18 cellular contexts compared by ENCODE assay signal in genomic region chr1:204709021-204709420, GRCh38. TPM values are rescaled to one million over a fixed set of nuclear protein-coding genes. Genes with fewer than 3 reads are reported as not detected.
DNase-seq lines count a peak whose midpoint lies in the region; ATAC-seq, FAIRE-seq and TF ChIP-seq lines count a peak whose summit lies in the region.
"Had no signal": no experiment of that assay in that cellular context is flagged by ENCODE, and none has a peak within 500 bp of the region (broad histone marks: within the 10 kb centered on the region; RNA-seq: fewer than 3 reads in every experiment).

No MANE protein-coding gene starts in this region.

- POLR2A ChIA-PET in MCF 10A (lab: Yijun Ruan, JAX): interaction anchor here (0.6 to 2.4 kb wide), 16 partner anchors 11 to 306 kb away, joined by 3 to 10 read pairs (median 4); no protein-coding TSS in a partner anchor
- POLR2A ChIA-PET in K562 (lab: Yijun Ruan, JAX): interaction anchor here (1.1 kb wide), 1 partner anchor 16 kb away, joined by 3 read pairs; no protein-coding TSS in a partner anchor

- H3K9me3 ChIP-seq in mammary epithelial cell (replicated peaks; ENCODE audit: insufficient read depth, low read length) (no peaks in the 10 kb centered on the region), K562 (replicated peaks; ENCODE audit: control insufficient read depth, insufficient read depth, low read depth, low read length) (no peaks in the 10 kb centered on the region), iPS-15b (ENCODE audit: control insufficient read depth, insufficient read depth, low read length) (no peaks in the 10 kb centered on the region), Peyer's patch (no peaks in the 10 kb centered on the region)
- H3K9me3 ChIP-seq: SJCRH30 had no signal

- H3K4me3 Mint-ChIP-seq in MCF 10A (ENCODE audit: unreplicated experiment): no peak overlapping the region
- H3K4me3 Mint-ChIP-seq: CD8-positive, alpha-beta memory T cell had no signal

- CTCF ChIA-PET in MCF 10A (lab: Yijun Ruan, JAX) (interaction anchor here (0.6 to 4.1 kb wide), 9 partner anchors 17 to 277 kb away, joined by 3 to 34 read pairs (median 4); no protein-coding TSS in a partner anchor), mammary epithelial cell (lab: Charles Lee; ENCODE audit: low non-redundant PET) (interaction anchor here (0.6 kb wide), 1 partner anchor 83 kb away, joined by 3 read pairs; no protein-coding TSS in a partner anchor), K562 (lab: Yijun Ruan, JAX; ENCODE audit: low intra/inter-chr PET ratio) (no interaction called here)

- intact Hi-C loops in MCF 10A (cut with micrococcal nuclease): no loop called here
- intact Hi-C loops in mammary epithelial cell (cut with micrococcal nuclease): no loop called here
- intact Hi-C loops in K562 (cut with micrococcal nuclease): no loop called here

- TF ChIP-seq EP300 in K562 (IDR thresholded peaks at IDR 0.05; ENCODE audit: low read length): no peak

- H3K4me3 ChIP-seq in mammary epithelial cell (replicated peaks in 1 of 3; ENCODE audit: insufficient read depth in 1 of 3, low read depth in 2 of 3, low read length in 3 of 3): no peak overlapping the region
- no peak overlapping the region for H3K4me3 ChIP-seq in K562
- peak overlapping the region; percentile 6 for H3K4me3 ChIP-seq in iPS-15b (ENCODE audit: low read depth, low read length)
- H3K4me3 ChIP-seq in Peyer's patch: no peak overlapping the region
- H3K4me3 ChIP-seq: SJCRH30 had no signal

- WGBS in mammary epithelial cell (ENCODE audit: low coverage, missing lambda C conversion rate): 96% methylated on average over 3 of the region's 3 CpGs
- 93% methylated on average over 3 of the region's 3 CpGs for WGBS in K562 (ENCODE audit: insufficient coverage, low coverage, missing lambda C conversion rate)

- TF ChIP-seq CTCF in MCF 10A (IDR thresholded peaks at IDR 0.05; ENCODE audit: unreplicated experiment) (no peak), mammary epithelial cell (conservative IDR thresholded peaks at IDR 0.05 in 1 of 2, IDR thresholded peaks at IDR 0.05 in 1 of 2; ENCODE audit: extremely low read depth in 1 of 2, insufficient read depth in 1 of 2, low read depth in 1 of 2, low read length in 2 of 2) (no peak), K562 (IDR thresholded peaks at IDR 0.05 in 2 of 3, conservative IDR thresholded peaks at IDR 0.05 in 1 of 3; ENCODE audit: insufficient read depth in 2 of 3, low read depth in 1 of 3, low read length in 3 of 3) (no peak), Peyer's patch (IDR thresholded peaks at IDR 0.05) (no peak)

- ATAC-seq in K562: no peak

- DNase-seq in MCF 10A (ENCODE audit: unreplicated experiment) (peak; percentile 29), mammary epithelial cell (no peak), K562 (ENCODE audit: extremely low read depth in 1 of 4, low spot score in 3 of 4) (no peak), AG08395 (ENCODE audit: low spot score) (no peak), Ammon's horn (ENCODE audit: low spot score) (no peak), Peyer's patch (no peak), urothelium cell line (ENCODE audit: low spot score) (no peak)
- DNase-seq: C1 segment of cervical spinal cord; CD8-positive, alpha-beta memory T cell; DMS79 treated with DMSO at 0.1 percent for 48 hours; H9; NCI-H1694 treated with DMSO at 0.1 percent for 48 hours; NCI-H2227 treated with DMSO at 0.1 percent for 48 hours; NCI-H510A treated with DMSO at 0.1 percent for 48 hours; SJCRH30 had no signal

- no peaks in the 10 kb centered on the region for H3K36me3 Mint-ChIP-seq in MCF 10A (ENCODE audit: insufficient read depth, unreplicated experiment)
- H3K36me3 Mint-ChIP-seq: CD8-positive, alpha-beta memory T cell had no signal

- no peaks in the 10 kb centered on the region for H3K79me2 ChIP-seq in mammary epithelial cell (ENCODE audit: insufficient read depth, low read length)
- H3K79me2 ChIP-seq in K562 (ENCODE audit: control insufficient read depth, insufficient read depth, low read length): no peaks in the 10 kb centered on the region

- in situ Hi-C loops in mammary epithelial cell (cut with MboI; ENCODE audit: low sequenced_read_pairs in 2 of 2) (no loop called here), K562 (cut with MboI) (no loop called here)

- H3K9ac ChIP-seq in mammary epithelial cell (ENCODE audit: insufficient read depth, low read length) (no peak overlapping the region), K562 (ENCODE audit: insufficient read depth in 1 of 2, low read depth in 2 of 2, low read length in 2 of 2) (no peak overlapping the region), iPS-15b (ENCODE audit: low read depth, low read length) (no peak overlapping the region)

- H3K27ac Mint-ChIP-seq in MCF 10A (ENCODE audit: low read depth, unreplicated experiment): peak overlapping the region; percentile 33

- TF ChIP-seq RAD21 in K562 (CRISPR knock-in tag; conservative IDR thresholded peaks at IDR 0.05 in 1 of 2, IDR thresholded peaks at IDR 0.05 in 1 of 2): no peak

- H3K27ac ChIP-seq in mammary epithelial cell (ENCODE audit: insufficient read depth, low read depth, low read length) (no peak overlapping the region), K562 (ENCODE audit: extremely low read depth, low read depth, low read length) (no peak overlapping the region), Peyer's patch (no peak overlapping the region)
- H3K27ac ChIP-seq: SJCRH30 had no signal

- FAIRE-seq in K562 (lab: Jason Lieb, UNC): no peak
- FAIRE-seq in urothelium cell line (lab: Jason Lieb, UNC): no peak
- FAIRE-seq: D721Med, HTR-8/SVneo had no signal

- no peaks in the 10 kb centered on the region for H4K20me1 ChIP-seq in mammary epithelial cell (ENCODE audit: insufficient read depth, low read length)
- H4K20me1 ChIP-seq in K562 (replicated peaks; ENCODE audit: control insufficient read depth, insufficient read depth, low read length): no peaks in the 10 kb centered on the region

- peaks cover 19% of the 10 kb centered on the region for H3K4me1 Mint-ChIP-seq in MCF 10A (ENCODE audit: insufficient read depth, unreplicated experiment)

- dilution Hi-C loops in mammary epithelial cell (cut with HindIII; ENCODE audit: low sequenced_read_pairs): no loop called here

- peaks cover 13% of the 10 kb centered on the region for H3K4me1 ChIP-seq in mammary epithelial cell (ENCODE audit: insufficient read depth, low read length)
- H3K4me1 ChIP-seq in K562 (replicated peaks in 1 of 2; ENCODE audit: control insufficient read depth in 2 of 2, insufficient read depth in 2 of 2, low read length in 2 of 2): peaks cover 35 to 89% of the 10 kb centered on the region in 2 experiments
- H3K4me1 ChIP-seq in iPS-15b (ENCODE audit: control insufficient read depth, insufficient read depth, low read length): peaks cover 52% of the 10 kb centered on the region
- H3K4me1 ChIP-seq in Peyer's patch: no peaks in the 10 kb centered on the region

- no peaks in the 10 kb centered on the region for H3K9me3 Mint-ChIP-seq in MCF 10A (ENCODE audit: unreplicated experiment)

- no TSS peak for BruUV-seq in MCF 10A (replicated peaks; lab: Mats Ljungman, UMichigan)
- BruUV-seq in mammary epithelial cell (replicated peaks; lab: Mats Ljungman, UMichigan): no TSS peak
- no TSS peak for BruUV-seq in K562 (replicated peaks; lab: Mats Ljungman, UMichigan)

- H3K27me3 Mint-ChIP-seq in MCF 10A (ENCODE audit: insufficient read depth, unreplicated experiment): peaks cover 31% of the 10 kb centered on the region

- H3K4me2 ChIP-seq in mammary epithelial cell (ENCODE audit: insufficient read depth, low read depth, low read length): no peak overlapping the region
- H3K4me2 ChIP-seq in K562 (ENCODE audit: insufficient read depth, low read length): no peak overlapping the region

- H2AFZ ChIP-seq in mammary epithelial cell (ENCODE audit: low read depth, low read length): no peak overlapping the region
- H2AFZ ChIP-seq in K562 (ENCODE audit: low read depth, low read length): no peak overlapping the region

- no peaks in the 10 kb centered on the region for H3K36me3 ChIP-seq in mammary epithelial cell (ENCODE audit: insufficient read depth, low read length)
- H3K36me3 ChIP-seq in K562 (ENCODE audit: control insufficient read depth, insufficient read depth, low read length): no peaks in the 10 kb centered on the region
- H3K36me3 ChIP-seq in iPS-15b (ENCODE audit: control insufficient read depth, insufficient read depth, low read length): no peaks in the 10 kb centered on the region
- H3K36me3 ChIP-seq in Peyer's patch: no peaks in the 10 kb centered on the region
- H3K36me3 ChIP-seq: SJCRH30 had no signal

- H3K27me3 ChIP-seq in mammary epithelial cell (ENCODE audit: insufficient read depth, low read length) (no peaks in the 10 kb centered on the region), K562 (ENCODE audit: control insufficient read depth in 2 of 2, insufficient read depth in 2 of 2, low read length in 2 of 2) (no peaks in the 10 kb centered on the region), iPS-15b (ENCODE audit: control insufficient read depth, insufficient read depth, low read length) (peaks cover 89% of the 10 kb centered on the region), Peyer's patch (no peaks in the 10 kb centered on the region)
- H3K27me3 ChIP-seq: SJCRH30 had no signal

- H3K9me1 ChIP-seq in K562 (ENCODE audit: control insufficient read depth, insufficient read depth, low read length): no peaks in the 10 kb centered on the region

- TF ChIP-seq POLR2A in K562 (conservative IDR thresholded peaks at IDR 0.05) (no peak), Peyer's patch (IDR thresholded peaks at IDR 0.05) (no peak)

RNA-seq across cellular contexts. Expression of gene LRRN2, which starts 23.5 kb away (rescaled TPM):
- total RNA-seq in MCF 10A (2022): not detected in 2 replicates
- under 1 TPM in 1 of 2 donors, not detected in 1; 0.83 TPM for total RNA-seq in mammary epithelial cell
- polyA plus RNA-seq in mammary epithelial cell: not detected
- not detected for polyA minus RNA-seq in mammary epithelial cell
- 0.09 TPM in 1 of 2 replicates, not detected in the other for total RNA-seq in K562 (2011; cell fraction: chromatin; rRNA removed; ENCODE audit: low replicate concordance)
- total RNA-seq in K562 (2011; cell fraction: nucleolus; rRNA removed): 0.17 TPM in 1 of 2 replicates, not detected in the other
- total RNA-seq in K562 (2011; cell fraction: nucleoplasm; rRNA removed): not detected in 2 replicates
- 0.05 TPM in 1 of 2 replicates, not detected in the other for total RNA-seq in K562 (2014; rRNA removed)
- total RNA-seq in K562 (2014; rRNA removed; fragmentation: Illumina TruSeq; extraction: Trizol): not detected in 2 replicates
- total RNA-seq in K562 (2015; rRNA removed; fragmentation: Illumina TruSeq; extraction: Trizol): not detected in 2 replicates
- not detected in 2 replicates for total RNA-seq in K562 (2021)
- polyA plus RNA-seq in K562 (2011; rRNA removed): not detected in 2 replicates
- 0.36 TPM in 1 of 2 replicates, not detected in the other for polyA plus RNA-seq in K562 (2011; cell fraction: cytosol; rRNA removed)
- not detected in 2 replicates for polyA plus RNA-seq in K562 (2011; cell fraction: nucleus; rRNA removed)
- 0.03 and 0.08 TPM in 2 replicates for polyA plus RNA-seq in K562 (2012)
- polyA plus RNA-seq in K562 (2014; fragmentation: Illumina TruSeq; extraction: Trizol): 0.06 TPM in 1 of 2 replicates, not detected in the other
- polyA plus RNA-seq in K562 (2014; fragmentation: Nextera tagmentation; extraction: Ambion mirVana): not detected
- not detected in 2 replicates for polyA plus RNA-seq in K562 (2014; rRNA removed)
- polyA minus RNA-seq in K562 (2011; rRNA and poly(A)+ RNA removed): not detected in 2 replicates
- not detected in 2 replicates for polyA minus RNA-seq in K562 (2011; cell fraction: cytosol; rRNA and poly(A)+ RNA removed)
- polyA minus RNA-seq in K562 (2011; cell fraction: nucleus; rRNA and poly(A)+ RNA removed): not detected in 2 replicates
- 1 to 10 TPM in 1 of 4 donors, under 1 TPM in 2, not detected in 1; 0.66 to 1.6 (median 0.70) TPM for total RNA-seq in Peyer's patch
- total RNA-seq: CD8-positive, alpha-beta memory T cell; SJCRH30 had no signal
- polyA plus RNA-seq: CD8-positive, alpha-beta memory T cell had no signal
